Comparison of ENCODE assay signal across 1 cellular context in genomic region chr9:120873512-120873911, GRCh38.
TF ChIP-seq lines count a peak whose summit lies in the region.

No MANE protein-coding gene starts in this region.

TF ChIP-seq in K562, 482 proteins besides CTCF, POLR2A, EP300 and RAD21:
- TF ChIP-seq THAP12 (CRISPR knock-in tag; IDR thresholded peaks at IDR 0.05) (no peak), JUND (IDR thresholded peaks at IDR 0.05; ENCODE audit: borderline replicate concordance, low read depth, low read length) (0 out of 2 replicates have a peak, but pooled peaks have one; percentile 5), JUND (tag; IDR thresholded peaks at IDR 0.05; ENCODE audit: borderline replicate concordance, low read depth, low read length) (no peak), RUNX1 (IDR thresholded peaks at IDR 0.05; ENCODE audit: low read depth) (no peak), SMC3 (conservative IDR thresholded peaks at IDR 0.05; ENCODE audit: insufficient read depth, low read depth, low read length) (0 out of 2 replicates have a peak, but pooled peaks have one; percentile 6), POLR2AphosphoS2 (IDR thresholded peaks at IDR 0.05; ENCODE audit: low read length) (no peak; the same call in 1 of the 2 replicates)
